ENCODE assay signal across 1 cellular context in the genomic region with DNA sequence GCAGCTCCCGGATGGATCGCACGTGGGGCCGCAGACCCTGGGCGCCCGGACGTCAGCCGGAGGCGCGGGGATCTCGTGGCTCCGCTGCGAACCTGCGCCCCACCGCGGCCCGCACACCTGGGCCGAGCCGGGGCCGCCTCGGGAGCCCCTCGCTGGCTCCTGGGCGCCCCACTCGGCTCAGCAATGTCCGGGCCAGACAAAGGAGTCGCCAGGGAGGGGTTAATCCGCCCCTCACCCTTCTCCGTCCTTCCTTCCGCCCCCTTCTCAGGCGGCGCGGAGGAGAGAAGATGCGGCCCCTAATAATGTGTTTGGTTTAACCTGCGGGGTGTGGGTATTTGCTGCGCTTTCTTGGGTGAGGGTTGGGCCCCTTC.
TF ChIP-seq lines count a peak whose summit lies in the region.

No MANE protein-coding gene starts in this region.

TF ChIP-seq in GM12878, 131 proteins besides CTCF, POLR2A, EP300 and RAD21:
- TF ChIP-seq EGR1 (IDR thresholded peaks at IDR 0.05; ENCODE audit: borderline replicate concordance in 1 of 2, low read depth in 2 of 2, low read length in 2 of 2) (no peak), BACH1 (IDR thresholded peaks at IDR 0.05; ENCODE audit: borderline replicate concordance) (no peak), ZNF207 (IDR thresholded peaks at IDR 0.05; ENCODE audit: borderline replicate concordance) (no peak), NFIC (IDR thresholded peaks at IDR 0.05; ENCODE audit: low read depth, low read length) (no peak), RUNX3 (IDR thresholded peaks at IDR 0.05; ENCODE audit: low read length) (no peak), BRCA1 (IDR thresholded peaks at IDR 0.05; ENCODE audit: low read depth, low read length) (no peak), IKZF1 (conservative IDR thresholded peaks at IDR 0.05) (no peak), KLF5 (IDR thresholded peaks at IDR 0.05; ENCODE audit: partially characterized antibody) (no peak), SPI1 (IDR thresholded peaks at IDR 0.05; ENCODE audit: borderline replicate concordance, insufficient read depth, low read depth, low read length) (no peak), SMAD5 (IDR thresholded peaks at IDR 0.05; ENCODE audit: low read depth) (no peak), CEBPB (IDR thresholded peaks at IDR 0.05; ENCODE audit: borderline replicate concordance in 1 of 2, low read depth in 2 of 2, low read length in 2 of 2) (no peak), IKZF2 (IDR thresholded peaks at IDR 0.05) (no peak), RAD51 (IDR thresholded peaks at IDR 0.05) (no peak), ZNF592 (IDR thresholded peaks at IDR 0.05) (no peak), RCOR1 (conservative IDR thresholded peaks at IDR 0.05; ENCODE audit: low read depth, low read length) (no peak), ELK1 (IDR thresholded peaks at IDR 0.05; ENCODE audit: low read depth, low read length) (no peak), NBN (IDR thresholded peaks at IDR 0.05) (no peak), POU2F2 (IDR thresholded peaks at IDR 0.05; ENCODE audit: borderline replicate concordance, low read depth, low read length) (no peak), ZBTB4 (CRISPR knock-in tag; IDR thresholded peaks at IDR 0.05) (no peak)
- TF ChIP-seq, protein P1, sequence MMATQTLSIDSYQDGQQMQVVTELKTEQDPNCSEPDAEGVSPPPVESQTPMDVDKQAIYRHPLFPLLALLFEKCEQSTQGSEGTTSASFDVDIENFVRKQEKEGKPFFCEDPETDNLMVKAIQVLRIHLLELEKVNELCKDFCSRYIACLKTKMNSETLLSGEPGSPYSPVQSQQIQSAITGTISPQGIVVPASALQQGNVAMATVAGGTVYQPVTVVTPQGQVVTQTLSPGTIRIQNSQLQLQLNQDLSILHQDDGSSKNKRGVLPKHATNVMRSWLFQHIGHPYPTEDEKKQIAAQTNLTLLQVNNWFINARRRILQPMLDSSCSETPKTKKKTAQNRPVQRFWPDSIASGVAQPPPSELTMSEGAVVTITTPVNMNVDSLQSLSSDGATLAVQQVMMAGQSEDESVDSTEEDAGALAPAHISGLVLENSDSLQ (IDR thresholded peaks at IDR 0.05), result no peak
